Comparison of ENCODE assay signal across 1 cellular context in the genomic region with DNA sequence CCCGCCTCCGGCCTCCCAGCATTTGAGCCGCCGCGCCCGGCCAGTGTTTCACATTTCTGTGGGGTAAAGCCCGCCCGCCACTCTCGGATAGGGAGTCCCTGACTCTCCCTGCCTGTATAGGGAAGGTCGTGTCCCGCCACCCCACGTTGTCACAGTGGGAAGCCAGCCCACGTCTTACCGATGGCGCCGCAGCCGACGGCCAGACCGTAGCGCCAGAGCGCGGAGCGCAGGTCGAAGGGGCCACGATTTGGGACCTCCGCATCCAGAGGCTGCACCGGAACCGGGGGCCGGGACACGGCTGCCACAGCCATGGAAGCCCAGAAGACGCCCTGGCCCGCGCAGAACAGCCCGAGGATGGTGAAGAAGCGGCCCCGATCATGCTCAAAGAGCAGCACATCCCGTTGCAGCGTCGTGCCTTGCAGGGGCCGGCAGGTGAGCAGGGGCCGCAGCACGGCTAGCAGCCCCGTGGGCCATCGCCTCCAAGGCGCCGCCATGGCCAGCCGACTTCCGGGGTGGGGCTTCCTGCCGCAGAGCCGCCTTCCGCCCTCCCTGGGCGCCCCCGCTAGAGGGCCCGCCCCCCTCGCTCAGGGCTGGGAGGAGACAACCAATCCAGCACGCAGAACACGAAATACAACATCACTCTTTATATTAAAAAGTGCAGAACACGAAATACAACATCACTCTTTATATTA.
TF ChIP-seq lines count a peak whose summit lies in the region.

A gene with protein sequence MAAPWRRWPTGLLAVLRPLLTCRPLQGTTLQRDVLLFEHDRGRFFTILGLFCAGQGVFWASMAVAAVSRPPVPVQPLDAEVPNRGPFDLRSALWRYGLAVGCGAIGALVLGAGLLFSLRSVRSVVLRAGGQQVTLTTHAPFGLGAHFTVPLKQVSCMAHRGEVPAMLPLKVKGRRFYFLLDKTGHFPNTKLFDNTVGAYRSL (minus strand): TSS at position 506 of the 692 bp plus-strand sequence. CDS start 12 bp downstream, at position 494.

TF ChIP-seq in HepG2, 621 proteins besides CTCF, POLR2A, EP300 and RAD21 (continued from another document and continues in another):
- TF ChIP-seq, protein P1, sequence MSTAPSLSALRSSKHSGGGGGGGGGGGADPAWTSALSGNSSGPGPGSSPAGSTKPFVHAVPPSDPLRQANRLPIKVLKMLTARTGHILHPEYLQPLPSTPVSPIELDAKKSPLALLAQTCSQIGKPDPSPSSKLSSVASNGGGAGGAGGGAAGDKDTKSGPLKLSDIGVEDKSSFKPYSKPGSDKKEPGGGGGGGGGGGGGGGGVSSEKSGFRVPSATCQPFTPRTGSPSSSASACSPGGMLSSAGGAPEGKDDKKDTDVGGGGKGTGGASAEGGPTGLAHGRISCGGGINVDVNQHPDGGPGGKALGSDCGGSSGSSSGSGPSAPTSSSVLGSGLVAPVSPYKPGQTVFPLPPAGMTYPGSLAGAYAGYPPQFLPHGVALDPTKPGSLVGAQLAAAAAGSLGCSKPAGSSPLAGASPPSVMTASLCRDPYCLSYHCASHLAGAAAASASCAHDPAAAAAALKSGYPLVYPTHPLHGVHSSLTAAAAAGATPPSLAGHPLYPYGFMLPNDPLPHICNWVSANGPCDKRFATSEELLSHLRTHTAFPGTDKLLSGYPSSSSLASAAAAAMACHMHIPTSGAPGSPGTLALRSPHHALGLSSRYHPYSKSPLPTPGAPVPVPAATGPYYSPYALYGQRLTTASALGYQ (CRISPR knock-in tag; IDR thresholded peaks at IDR 0.05) = no peak
- TF ChIP-seq ZFP1 (CRISPR knock-in tag; IDR thresholded peaks at IDR 0.05) (no peak), ZFP82 (CRISPR knock-in tag; IDR thresholded peaks at IDR 0.05; ENCODE audit: borderline replicate concordance) (0 out of 2 replicates have a peak, but pooled peaks have one; percentile 22), ZNF143 (CRISPR knock-in tag; IDR thresholded peaks at IDR 0.05) (no peak), SMC3 (IDR thresholded peaks at IDR 0.05; ENCODE audit: low read length) (no peak), NFKBIZ (CRISPR knock-in tag; IDR thresholded peaks at IDR 0.05) (no peak; the same call in 1 of the 2 replicates), RFX3 (CRISPR knock-in tag; IDR thresholded peaks at IDR 0.05) (no peak), ZNF484 (CRISPR knock-in tag; IDR thresholded peaks at IDR 0.05; ENCODE audit: borderline replicate concordance, low read depth) (no peak), ERF (CRISPR knock-in tag; IDR thresholded peaks at IDR 0.05) (peak; percentile 48; the same call in 1 of the 2 replicates), RCOR2 (CRISPR knock-in tag; IDR thresholded peaks at IDR 0.05) (no peak), ZNF432 (CRISPR knock-in tag; IDR thresholded peaks at IDR 0.05; ENCODE audit: borderline replicate concordance) (no peak), TCF7 (IDR thresholded peaks at IDR 0.05; ENCODE audit: low read depth) (no peak), RNF2 (conservative IDR thresholded peaks at IDR 0.05; ENCODE audit: low read depth) (peak; percentile 68; the same call in 1 of the 2 replicates), NFKB2 (CRISPR knock-in tag; IDR thresholded peaks at IDR 0.05; ENCODE audit: borderline replicate concordance) (peak; percentile 78; the same call in 1 of the 2 replicates), HCFC1 (IDR thresholded peaks at IDR 0.05; ENCODE audit: low read depth, low read length) (no peak), ZFP36L2 (CRISPR knock-in tag; IDR thresholded peaks at IDR 0.05) (no peak), HDAC2 (CRISPR knock-in tag; IDR thresholded peaks at IDR 0.05) (peak; percentile 47; the same call in 1 of the 2 replicates), ATM (IDR thresholded peaks at IDR 0.05; ENCODE audit: borderline replicate concordance) (no peak), NR2F6 (IDR thresholded peaks at IDR 0.05) (no peak), NR2F6 (CRISPR knock-in tag; IDR thresholded peaks at IDR 0.05) (peak; percentile 34; the same call in 1 of the 2 replicates), ZNF274 (CRISPR knock-in tag; IDR thresholded peaks at IDR 0.05) (peak; percentile 81), ZSCAN25 (CRISPR knock-in tag; IDR thresholded peaks at IDR 0.05) (peak; percentile 50; the same call in 1 of the 2 replicates)
- TF ChIP-seq, protein P2, sequence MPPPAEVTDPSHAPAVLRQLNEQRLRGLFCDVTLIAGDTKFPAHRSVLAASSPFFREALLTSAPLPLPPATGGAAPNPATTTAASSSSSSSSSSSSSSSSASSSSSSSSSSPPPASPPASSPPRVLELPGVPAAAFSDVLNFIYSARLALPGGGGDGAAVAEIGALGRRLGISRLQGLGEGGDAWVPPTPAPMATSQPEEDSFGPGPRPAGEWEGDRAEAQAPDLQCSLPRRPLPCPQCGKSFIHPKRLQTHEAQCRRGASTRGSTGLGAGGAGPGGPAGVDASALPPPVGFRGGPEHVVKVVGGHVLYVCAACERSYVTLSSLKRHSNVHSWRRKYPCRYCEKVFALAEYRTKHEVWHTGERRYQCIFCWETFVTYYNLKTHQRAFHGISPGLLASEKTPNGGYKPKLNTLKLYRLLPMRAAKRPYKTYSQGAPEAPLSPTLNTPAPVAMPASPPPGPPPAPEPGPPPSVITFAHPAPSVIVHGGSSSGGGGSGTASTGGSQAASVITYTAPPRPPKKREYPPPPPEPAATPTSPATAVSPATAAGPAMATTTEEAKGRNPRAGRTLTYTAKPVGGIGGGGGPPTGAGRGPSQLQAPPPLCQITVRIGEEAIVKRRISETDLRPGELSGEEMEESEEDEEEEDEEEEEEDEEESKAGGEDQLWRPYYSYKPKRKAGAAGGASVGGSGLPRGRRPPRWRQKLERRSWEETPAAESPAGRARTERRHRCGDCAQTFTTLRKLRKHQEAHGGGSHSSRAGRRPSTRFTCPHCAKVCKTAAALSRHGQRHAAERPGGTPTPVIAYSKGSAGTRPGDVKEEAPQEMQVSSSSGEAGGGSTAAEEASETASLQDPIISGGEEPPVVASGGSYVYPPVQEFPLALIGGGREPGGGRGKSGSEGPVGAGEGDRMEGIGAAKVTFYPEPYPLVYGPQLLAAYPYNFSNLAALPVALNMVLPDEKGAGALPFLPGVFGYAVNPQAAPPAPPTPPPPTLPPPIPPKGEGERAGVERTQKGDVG (CRISPR knock-in tag; IDR thresholded peaks at IDR 0.05; ENCODE audit: borderline replicate concordance) = no peak
- TF ChIP-seq, protein P3, sequence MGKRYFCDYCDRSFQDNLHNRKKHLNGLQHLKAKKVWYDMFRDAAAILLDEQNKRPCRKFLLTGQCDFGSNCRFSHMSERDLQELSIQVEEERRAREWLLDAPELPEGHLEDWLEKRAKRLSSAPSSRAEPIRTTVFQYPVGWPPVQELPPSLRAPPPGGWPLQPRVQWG (CRISPR knock-in tag; IDR thresholded peaks at IDR 0.05; ENCODE audit: borderline replicate concordance, low read depth) = no peak
- TF ChIP-seq, protein P4, sequence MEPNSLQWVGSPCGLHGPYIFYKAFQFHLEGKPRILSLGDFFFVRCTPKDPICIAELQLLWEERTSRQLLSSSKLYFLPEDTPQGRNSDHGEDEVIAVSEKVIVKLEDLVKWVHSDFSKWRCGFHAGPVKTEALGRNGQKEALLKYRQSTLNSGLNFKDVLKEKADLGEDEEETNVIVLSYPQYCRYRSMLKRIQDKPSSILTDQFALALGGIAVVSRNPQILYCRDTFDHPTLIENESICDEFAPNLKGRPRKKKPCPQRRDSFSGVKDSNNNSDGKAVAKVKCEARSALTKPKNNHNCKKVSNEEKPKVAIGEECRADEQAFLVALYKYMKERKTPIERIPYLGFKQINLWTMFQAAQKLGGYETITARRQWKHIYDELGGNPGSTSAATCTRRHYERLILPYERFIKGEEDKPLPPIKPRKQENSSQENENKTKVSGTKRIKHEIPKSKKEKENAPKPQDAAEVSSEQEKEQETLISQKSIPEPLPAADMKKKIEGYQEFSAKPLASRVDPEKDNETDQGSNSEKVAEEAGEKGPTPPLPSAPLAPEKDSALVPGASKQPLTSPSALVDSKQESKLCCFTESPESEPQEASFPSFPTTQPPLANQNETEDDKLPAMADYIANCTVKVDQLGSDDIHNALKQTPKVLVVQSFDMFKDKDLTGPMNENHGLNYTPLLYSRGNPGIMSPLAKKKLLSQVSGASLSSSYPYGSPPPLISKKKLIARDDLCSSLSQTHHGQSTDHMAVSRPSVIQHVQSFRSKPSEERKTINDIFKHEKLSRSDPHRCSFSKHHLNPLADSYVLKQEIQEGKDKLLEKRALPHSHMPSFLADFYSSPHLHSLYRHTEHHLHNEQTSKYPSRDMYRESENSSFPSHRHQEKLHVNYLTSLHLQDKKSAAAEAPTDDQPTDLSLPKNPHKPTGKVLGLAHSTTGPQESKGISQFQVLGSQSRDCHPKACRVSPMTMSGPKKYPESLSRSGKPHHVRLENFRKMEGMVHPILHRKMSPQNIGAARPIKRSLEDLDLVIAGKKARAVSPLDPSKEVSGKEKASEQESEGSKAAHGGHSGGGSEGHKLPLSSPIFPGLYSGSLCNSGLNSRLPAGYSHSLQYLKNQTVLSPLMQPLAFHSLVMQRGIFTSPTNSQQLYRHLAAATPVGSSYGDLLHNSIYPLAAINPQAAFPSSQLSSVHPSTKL (CRISPR knock-in tag; IDR thresholded peaks at IDR 0.05) = 0 out of 2 replicates have a peak, but pooled peaks have one; percentile 13
- TF ChIP-seq, protein P5, sequence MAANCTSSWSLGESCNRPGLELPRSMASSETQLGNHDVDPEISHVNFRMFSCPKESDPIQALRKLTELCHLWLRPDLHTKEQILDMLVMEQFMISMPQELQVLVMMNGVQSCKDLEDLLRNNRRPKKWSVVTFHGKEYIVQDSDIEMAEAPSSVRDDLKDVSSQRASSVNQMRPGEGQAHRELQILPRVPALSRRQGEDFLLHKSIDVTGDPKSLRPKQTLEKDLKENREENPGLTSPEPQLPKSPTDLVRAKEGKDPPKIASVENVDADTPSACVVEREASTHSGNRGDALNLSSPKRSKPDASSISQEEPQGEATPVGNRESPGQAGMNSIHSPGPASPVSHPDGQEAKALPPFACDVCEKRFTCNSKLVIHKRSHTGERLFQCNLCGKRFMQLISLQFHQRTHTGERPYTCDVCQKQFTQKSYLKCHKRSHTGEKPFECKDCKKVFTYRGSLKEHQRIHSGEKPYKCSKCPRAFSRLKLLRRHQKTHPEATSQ (CRISPR knock-in tag; IDR thresholded peaks at IDR 0.05; ENCODE audit: borderline replicate concordance) = peak; percentile 72; the same call in 1 of the 2 replicates
- TF ChIP-seq, protein P6, sequence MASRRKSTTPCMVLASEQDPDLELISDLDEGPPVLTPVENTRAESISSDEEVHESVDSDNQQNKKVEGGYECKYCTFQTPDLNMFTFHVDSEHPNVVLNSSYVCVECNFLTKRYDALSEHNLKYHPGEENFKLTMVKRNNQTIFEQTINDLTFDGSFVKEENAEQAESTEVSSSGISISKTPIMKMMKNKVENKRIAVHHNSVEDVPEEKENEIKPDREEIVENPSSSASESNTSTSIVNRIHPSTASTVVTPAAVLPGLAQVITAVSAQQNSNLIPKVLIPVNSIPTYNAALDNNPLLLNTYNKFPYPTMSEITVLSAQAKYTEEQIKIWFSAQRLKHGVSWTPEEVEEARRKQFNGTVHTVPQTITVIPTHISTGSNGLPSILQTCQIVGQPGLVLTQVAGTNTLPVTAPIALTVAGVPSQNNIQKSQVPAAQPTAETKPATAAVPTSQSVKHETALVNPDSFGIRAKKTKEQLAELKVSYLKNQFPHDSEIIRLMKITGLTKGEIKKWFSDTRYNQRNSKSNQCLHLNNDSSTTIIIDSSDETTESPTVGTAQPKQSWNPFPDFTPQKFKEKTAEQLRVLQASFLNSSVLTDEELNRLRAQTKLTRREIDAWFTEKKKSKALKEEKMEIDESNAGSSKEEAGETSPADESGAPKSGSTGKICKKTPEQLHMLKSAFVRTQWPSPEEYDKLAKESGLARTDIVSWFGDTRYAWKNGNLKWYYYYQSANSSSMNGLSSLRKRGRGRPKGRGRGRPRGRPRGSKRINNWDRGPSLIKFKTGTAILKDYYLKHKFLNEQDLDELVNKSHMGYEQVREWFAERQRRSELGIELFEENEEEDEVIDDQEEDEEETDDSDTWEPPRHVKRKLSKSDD (CRISPR knock-in tag; IDR thresholded peaks at IDR 0.05; ENCODE audit: low read depth) = peak; percentile 78
- TF ChIP-seq, protein P7, sequence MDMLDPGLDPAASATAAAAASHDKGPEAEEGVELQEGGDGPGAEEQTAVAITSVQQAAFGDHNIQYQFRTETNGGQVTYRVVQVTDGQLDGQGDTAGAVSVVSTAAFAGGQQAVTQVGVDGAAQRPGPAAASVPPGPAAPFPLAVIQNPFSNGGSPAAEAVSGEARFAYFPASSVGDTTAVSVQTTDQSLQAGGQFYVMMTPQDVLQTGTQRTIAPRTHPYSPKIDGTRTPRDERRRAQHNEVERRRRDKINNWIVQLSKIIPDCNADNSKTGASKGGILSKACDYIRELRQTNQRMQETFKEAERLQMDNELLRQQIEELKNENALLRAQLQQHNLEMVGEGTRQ (IDR thresholded peaks at IDR 0.05; ENCODE audit: low read depth, low read length) = no peak
- TF ChIP-seq, protein P7 (CRISPR knock-in tag; IDR thresholded peaks at IDR 0.05; ENCODE audit: borderline replicate concordance) = no peak
- TF ChIP-seq, protein P8, sequence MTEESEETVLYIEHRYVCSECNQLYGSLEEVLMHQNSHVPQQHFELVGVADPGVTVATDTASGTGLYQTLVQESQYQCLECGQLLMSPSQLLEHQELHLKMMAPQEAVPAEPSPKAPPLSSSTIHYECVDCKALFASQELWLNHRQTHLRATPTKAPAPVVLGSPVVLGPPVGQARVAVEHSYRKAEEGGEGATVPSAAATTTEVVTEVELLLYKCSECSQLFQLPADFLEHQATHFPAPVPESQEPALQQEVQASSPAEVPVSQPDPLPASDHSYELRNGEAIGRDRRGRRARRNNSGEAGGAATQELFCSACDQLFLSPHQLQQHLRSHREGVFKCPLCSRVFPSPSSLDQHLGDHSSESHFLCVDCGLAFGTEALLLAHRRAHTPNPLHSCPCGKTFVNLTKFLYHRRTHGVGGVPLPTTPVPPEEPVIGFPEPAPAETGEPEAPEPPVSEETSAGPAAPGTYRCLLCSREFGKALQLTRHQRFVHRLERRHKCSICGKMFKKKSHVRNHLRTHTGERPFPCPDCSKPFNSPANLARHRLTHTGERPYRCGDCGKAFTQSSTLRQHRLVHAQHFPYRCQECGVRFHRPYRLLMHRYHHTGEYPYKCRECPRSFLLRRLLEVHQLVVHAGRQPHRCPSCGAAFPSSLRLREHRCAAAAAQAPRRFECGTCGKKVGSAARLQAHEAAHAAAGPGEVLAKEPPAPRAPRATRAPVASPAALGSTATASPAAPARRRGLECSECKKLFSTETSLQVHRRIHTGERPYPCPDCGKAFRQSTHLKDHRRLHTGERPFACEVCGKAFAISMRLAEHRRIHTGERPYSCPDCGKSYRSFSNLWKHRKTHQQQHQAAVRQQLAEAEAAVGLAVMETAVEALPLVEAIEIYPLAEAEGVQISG (CRISPR knock-in tag; IDR thresholded peaks at IDR 0.05) = peak; percentile 63; the same call in 1 of the 2 replicates
- TF ChIP-seq, protein P9, sequence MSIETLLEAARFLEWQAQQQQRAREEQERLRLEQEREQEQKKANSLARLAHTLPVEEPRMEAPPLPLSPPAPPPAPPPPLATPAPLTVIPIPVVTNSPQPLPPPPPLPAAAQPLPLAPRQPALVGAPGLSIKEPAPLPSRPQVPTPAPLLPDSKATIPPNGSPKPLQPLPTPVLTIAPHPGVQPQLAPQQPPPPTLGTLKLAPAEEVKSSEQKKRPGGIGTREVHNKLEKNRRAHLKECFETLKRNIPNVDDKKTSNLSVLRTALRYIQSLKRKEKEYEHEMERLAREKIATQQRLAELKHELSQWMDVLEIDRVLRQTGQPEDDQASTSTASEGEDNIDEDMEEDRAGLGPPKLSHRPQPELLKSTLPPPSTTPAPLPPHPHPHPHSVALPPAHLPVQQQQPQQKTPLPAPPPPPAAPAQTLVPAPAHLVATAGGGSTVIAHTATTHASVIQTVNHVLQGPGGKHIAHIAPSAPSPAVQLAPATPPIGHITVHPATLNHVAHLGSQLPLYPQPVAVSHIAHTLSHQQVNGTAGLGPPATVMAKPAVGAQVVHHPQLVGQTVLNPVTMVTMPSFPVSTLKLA (IDR thresholded peaks at IDR 0.05) = no peak
